Comparison of ENCODE assay signal across 1 cellular context in genomic region chr20:4555188-4555893, GRCh38.
TF ChIP-seq lines count a peak whose summit lies in the region.

No MANE protein-coding gene starts in this region.

TF ChIP-seq in A549, 52 proteins besides CTCF, POLR2A, EP300 and RAD21 (continued from another document):
- no peak for TF ChIP-seq REST (IDR thresholded peaks at IDR 0.05)
- peak; percentile 80 for TF ChIP-seq JUNB (IDR thresholded peaks at IDR 0.05)
- TF ChIP-seq ELK1 (IDR thresholded peaks at IDR 0.05; ENCODE audit: low read depth, low read length), result no peak
- TF ChIP-seq CBX2 (IDR thresholded peaks at IDR 0.05; ENCODE audit: borderline replicate concordance, low read depth), result no peak
TF ChIP-seq in A549: peak in this region for 8.
